In genomic region chr17:75783069-75783783, GRCh38 we compare ENCODE assay signal across 8 cellular contexts. TPM values are rescaled to one million over a fixed set of nuclear protein-coding genes. Genes with fewer than 3 reads are reported as not detected.
DNase-seq lines count a peak whose midpoint lies in the region; ATAC-seq and TF ChIP-seq lines count a peak whose summit lies in the region.

No MANE protein-coding gene starts in this region.

- peaks cover 3% of the 10 kb centered on the region for H3K9me3 Mint-ChIP-seq in nephron

- TF ChIP-seq CTCF in dorsolateral prefrontal cortex (IDR thresholded peaks at IDR 0.05 in 54 of 56, conservative IDR thresholded peaks at IDR 0.05 in 2 of 56; ENCODE audit: low read depth in 1 of 56, partially characterized antibody in 56 of 56): peak; percentile 44 to 86 (median 69)
- TF ChIP-seq CTCF in nephron (IDR thresholded peaks at IDR 0.05; ENCODE audit: unreplicated experiment in 3 of 3): peak; percentile 65 to 72 (median 72)

- peak overlapping the region in 13 of 59 donors; percentile 0 to 78 (median 17) for H3K4me3 ChIP-seq in dorsolateral prefrontal cortex

- peaks cover 19% of the 10 kb centered on the region for H3K36me3 Mint-ChIP-seq in nephron (ENCODE audit: low read depth)

- peak overlapping the region; percentile 85 to 96 (median 87) for H3K4me3 Mint-ChIP-seq in nephron

- DNase-seq in DMS114 treated with DMSO at 0.1 percent for 48 hours (lab: John Stamatoyannopoulos, UW; ENCODE audit: unreplicated experiment) (peak; percentile 57), RPMI8226 (peak; percentile 64), dorsolateral prefrontal cortex (no peak), AG08395 (ENCODE audit: low spot score) (no peak)

- peaks cover 10% of the 10 kb centered on the region for H3K27me3 Mint-ChIP-seq in nephron (ENCODE audit: low read depth)

- intact Hi-C loops in dorsolateral prefrontal cortex (cut with DNase I): no loop called here

- peaks cover 48% of the 10 kb centered on the region for H3K4me1 Mint-ChIP-seq in nephron

- peak overlapping the region; percentile 95 to 100 (median 100) for H3K27ac ChIP-seq in dorsolateral prefrontal cortex

- ATAC-seq in HG03060 (IDR thresholded peaks at IDR 0.05; ENCODE audit: low read depth, unreplicated experiment): peak; percentile 27
- no peak for ATAC-seq in HG03045 (IDR thresholded peaks at IDR 0.05; ENCODE audit: unreplicated experiment)
- ATAC-seq in HG03432 (IDR thresholded peaks at IDR 0.05; ENCODE audit: unreplicated experiment): no peak

- no peaks in the 10 kb centered on the region for H3K27me3 ChIP-seq in dorsolateral prefrontal cortex

- H3K27ac Mint-ChIP-seq in nephron: peak overlapping the region; percentile 99 to 100 (median 99)

RNA-seq across cellular contexts. Expression of gene UNK, which starts 1.4 kb away (rescaled TPM):
- 10 to 100 TPM; 20.6 to 51.6 (median 29.4) TPM for total RNA-seq in dorsolateral prefrontal cortex

RNA-seq across cellular contexts. Expression of gene GALK1, which starts 18.2 kb away (rescaled TPM):
- 10 to 100 TPM in 114 of 120 experiments, 1 to 10 TPM in 6; 6.0 to 32.0 (median 16.1) TPM for total RNA-seq in dorsolateral prefrontal cortex

Comparison
In these comparisons a context has a peak if more than half of its experiments do, and no peak if none do; other contexts are left out.
1. DNase-seq: peak in DMS114 treated with DMSO at 0.1 percent for 48 hours (single experiment) and RPMI8226 (single experiment); none in dorsolateral prefrontal cortex (0 of 10) and AG08395 (single experiment).